ENCODE assay signal across 23 cellular contexts in genomic region chr6:107369493-107369892, GRCh38.
DNase-seq lines count a peak whose midpoint lies in the region; ATAC-seq and TF ChIP-seq lines count a peak whose summit lies in the region.
"Had no signal": no experiment of that assay in that cellular context is flagged by ENCODE, and none has a peak within 500 bp of the region (broad histone marks: within the 10 kb centered on the region; RNA-seq: fewer than 3 reads in every experiment).

No MANE protein-coding gene starts in this region.

- H3K4me3 Mint-ChIP-seq in stimulated activated naive B cell treated with anti-CD40 and anti-IgM and Interleukin-4, amounts not matched to agents 10 μg/mL and 1 μg/mL and 100 μg/mL, for 72 hours = no peak overlapping the region
- H3K4me3 Mint-ChIP-seq: CD14-positive monocyte; CD4-positive, alpha-beta memory T cell; CD4-positive, CD25-positive, alpha-beta regulatory T cell; CD8-positive, alpha-beta memory T cell had no signal

- peaks cover 8% of the 10 kb centered on the region for H3K4me1 ChIP-seq in body of pancreas
- no peaks in the 10 kb centered on the region for H3K4me1 ChIP-seq in mesendoderm (ENCODE audit: control insufficient read depth, low read depth, low read length)
- no peaks in the 10 kb centered on the region for H3K4me1 ChIP-seq in esophagus squamous epithelium
- H3K4me1 ChIP-seq: BE2C, BLaER1 had no signal

- H2BK15ac ChIP-seq in mesendoderm (replicated peaks; ENCODE audit: low read depth) = no peak overlapping the region

- no peak overlapping the region for H3K27ac ChIP-seq in body of pancreas
- no peak overlapping the region for H3K27ac ChIP-seq in mesendoderm (ENCODE audit: low read depth, low read length)
- no peak overlapping the region for H3K27ac ChIP-seq in esophagus squamous epithelium
- H3K27ac ChIP-seq: BLaER1 had no signal

- H3K18ac ChIP-seq in mesendoderm (ENCODE audit: low read length) = no peak overlapping the region

- H4K8ac ChIP-seq in mesendoderm (ENCODE audit: low read depth, low read length) = peak overlapping the region; percentile 13

- H2BK5ac ChIP-seq in mesendoderm (ENCODE audit: low read length) = no peak overlapping the region

- no peaks in the 10 kb centered on the region for H3K27me3 ChIP-seq in body of pancreas
- H3K27me3 ChIP-seq in mesendoderm (ENCODE audit: insufficient read depth, low read length, poor library complexity) = no peaks in the 10 kb centered on the region
- no peaks in the 10 kb centered on the region for H3K27me3 ChIP-seq in esophagus squamous epithelium
- H3K27me3 ChIP-seq: BE2C, BLaER1 had no signal

- TF ChIP-seq CTCF in body of pancreas (IDR thresholded peaks at IDR 0.05) (no peak), esophagus squamous epithelium (IDR thresholded peaks at IDR 0.05) (no peak)

- H3K4me2 ChIP-seq in mesendoderm (ENCODE audit: low read length) = no peak overlapping the region
- H3K4me2 ChIP-seq: BLaER1 had no signal

- no peak overlapping the region for H3K9ac ChIP-seq in mesendoderm (ENCODE audit: low read length)
- H3K9ac ChIP-seq: BLaER1 had no signal

- intact Hi-C loops in body of pancreas (cut with DNase I) = no loop called here
- intact Hi-C loops in Right ventricle myocardium inferior (cut with DNase I) = no loop called here
- intact Hi-C loops in esophagus squamous epithelium (cut with DNase I) = no loop called here

- H3K27ac Mint-ChIP-seq in stimulated activated naive B cell treated with anti-CD40 and anti-IgM and Interleukin-4, amounts not matched to agents 10 μg/mL and 1 μg/mL and 100 μg/mL, for 72 hours = peak overlapping the region; percentile 81
- H3K27ac Mint-ChIP-seq: CD14-positive monocyte; CD4-positive, CD25-positive, alpha-beta regulatory T cell had no signal

- H3K79me2 ChIP-seq in mesendoderm (ENCODE audit: control insufficient read depth, insufficient read depth, low read length) = no peaks in the 10 kb centered on the region

- no peak overlapping the region for H2AK5ac ChIP-seq in mesendoderm (ENCODE audit: low read length)

- H3K36me3 Mint-ChIP-seq in stimulated activated naive B cell treated with anti-CD40 and anti-IgM and Interleukin-4, amounts not matched to agents 10 μg/mL and 1 μg/mL and 100 μg/mL, for 72 hours = peaks cover 0 to 2% of the 10 kb centered on the region in 2 donors

- no peaks in the 10 kb centered on the region for H3K27me3 Mint-ChIP-seq in stimulated activated naive B cell treated with anti-CD40 and anti-IgM and Interleukin-4, amounts not matched to agents 10 μg/mL and 1 μg/mL and 100 μg/mL, for 72 hours
- H3K27me3 Mint-ChIP-seq: CD4-positive, alpha-beta memory T cell; CD4-positive, CD25-positive, alpha-beta regulatory T cell had no signal

- H3K79me1 ChIP-seq in mesendoderm (ENCODE audit: low read length) = no peaks in the 10 kb centered on the region

- H3K23ac ChIP-seq in mesendoderm (ENCODE audit: low read length) = no peak overlapping the region

- no peak overlapping the region for H3K56ac ChIP-seq in mesendoderm (ENCODE audit: low read length)

- H3K4me3 ChIP-seq in body of pancreas (no peak overlapping the region), mesendoderm (ENCODE audit: low read length) (no peak overlapping the region), esophagus squamous epithelium (no peak overlapping the region)
- H3K4me3 ChIP-seq: BLaER1, GM12878 had no signal

- H3K36me3 ChIP-seq in body of pancreas (replicated peaks in 1 of 2; ENCODE audit: insufficient read depth in 1 of 2, low read depth in 2 of 2) = no peaks in the 10 kb centered on the region
- no peaks in the 10 kb centered on the region for H3K36me3 ChIP-seq in mesendoderm (ENCODE audit: control insufficient read depth, insufficient read depth, low read length)
- no peaks in the 10 kb centered on the region for H3K36me3 ChIP-seq in esophagus squamous epithelium
- H3K36me3 ChIP-seq: BE2C, BLaER1 had no signal

- no peak for TF ChIP-seq POLR2A in body of pancreas (IDR thresholded peaks at IDR 0.05)
- no peak for TF ChIP-seq POLR2A in esophagus squamous epithelium (IDR thresholded peaks at IDR 0.05)

- H3K9me3 ChIP-seq in body of pancreas = no peaks in the 10 kb centered on the region
- H3K9me3 ChIP-seq in esophagus squamous epithelium = no peaks in the 10 kb centered on the region
- H3K9me3 ChIP-seq: BE2C had no signal

- peak; percentile 33 for ATAC-seq in body of pancreas
- no peak for ATAC-seq in stimulated activated naive B cell treated with anti-CD40 and anti-IgM and Interleukin-4, amounts not matched to agents 10 μg/mL and 1 μg/mL and 100 μg/mL, for 72 hours (replicated peaks)
- ATAC-seq in Right ventricle myocardium inferior = no peak
- ATAC-seq: GM12878 had no signal

- peaks cover 2 to 4% of the 10 kb centered on the region in 2 donors for H3K4me1 Mint-ChIP-seq in stimulated activated naive B cell treated with anti-CD40 and anti-IgM and Interleukin-4, amounts not matched to agents 10 μg/mL and 1 μg/mL and 100 μg/mL, for 72 hours
- H3K4me1 Mint-ChIP-seq: CD14-positive monocyte had no signal

- no peak overlapping the region for H4K5ac ChIP-seq in mesendoderm (ENCODE audit: low read length)

- H2BK120ac ChIP-seq in mesendoderm (ENCODE audit: low read depth, low read length) = no peak overlapping the region

- WGBS in body of pancreas, 2 donors = 19 to 21% methylated on average over 1 of the region's 1 CpG
- no CpG with 5 or more reads among the region's 1 CpG for WGBS in mesendoderm (ENCODE audit: extremely low coverage, insufficient coverage, low lambda C conversion rate)
- 50 to 60% methylated on average over 1 of the region's 1 CpG for WGBS in esophagus squamous epithelium, 2 donors

- DNase-seq in body of pancreas (peak; percentile 15 to 44 (median 30)), mesendoderm (no peak), Right ventricle myocardium inferior (ENCODE audit: missing footprints) (no peak), esophagus squamous epithelium (lab: John Stamatoyannopoulos, UW) (no peak)
- no peak for DNase-seq in stimulated activated naive B cell treated with anti-CD40 and anti-IgM and Interleukin-4, amounts not matched to agents 10 μg/mL and 1 μg/mL and 100 μg/mL, for 72 hours
- DNase-seq: 8988T; ACHN; BE2C; C1 segment of cervical spinal cord; CD4-positive, alpha-beta memory T cell; CD4-positive, CD25-positive, alpha-beta regulatory T cell; CD8-positive, alpha-beta memory T cell; COR-L47; DMS 273 treated with DMSO at 0.1 percent for 48 hours; DMS153; DMS53; DMS79; DND-41; EL; GDM1 had no signal

- H3K4ac ChIP-seq in mesendoderm (ENCODE audit: low read depth, low read length) = no peak overlapping the region

- no peaks in the 10 kb centered on the region for H3K9me3 Mint-ChIP-seq in stimulated activated naive B cell treated with anti-CD40 and anti-IgM and Interleukin-4, amounts not matched to agents 10 μg/mL and 1 μg/mL and 100 μg/mL, for 72 hours
- H3K9me3 Mint-ChIP-seq: CD4-positive, alpha-beta memory T cell; CD4-positive, CD25-positive, alpha-beta regulatory T cell had no signal

Comparison
In these comparisons a context has a peak if more than half of its experiments do, and no peak if none do; other contexts are left out.
1. DNase-seq: peak in body of pancreas (4 of 4); none in mesendoderm (single experiment), stimulated activated naive B cell treated with anti-CD40 and anti-IgM and Interleukin-4, amounts not matched to agents 10 μg/mL and 1 μg/mL and 100 μg/mL, for 72 hours (single experiment), Right ventricle myocardium inferior (single experiment) and esophagus squamous epithelium (single experiment).